Comparison of ENCODE assay signal across 8 cellular contexts in genomic region chr10:32958992-32959703, GRCh38. TPM values are rescaled to one million over a fixed set of nuclear protein-coding genes. Genes with fewer than 3 reads are reported as not detected.
DNase-seq lines count a peak whose midpoint lies in the region; ATAC-seq and TF ChIP-seq lines count a peak whose summit lies in the region.

No MANE protein-coding gene starts in this region.

- CTCF ChIA-PET in GM10248 (lab: Yijun Ruan, JAX), result interaction anchor here (1.1 to 1.4 kb wide), 3 partner anchors 13 to 22 kb away, joined by 3 to 5 read pairs (median 3); no protein-coding TSS in a partner anchor

- no peaks in the 10 kb centered on the region for H3K27me3 Mint-ChIP-seq in chondrocyte (ENCODE audit: low read depth)
- H3K27me3 Mint-ChIP-seq in naive thymus-derived CD8-positive, alpha-beta T cell, result no peaks in the 10 kb centered on the region

- peak overlapping the region; percentile 98 for H3K27ac Mint-ChIP-seq in chondrocyte (ENCODE audit: unreplicated experiment)
- peak overlapping the region; percentile 83 to 95 (median 92) for H3K27ac Mint-ChIP-seq in naive thymus-derived CD8-positive, alpha-beta T cell

- DNase-seq in GM10248 (ENCODE audit: extremely low spot score), result peak; percentile 36
- peak; percentile 24 for DNase-seq in NCI-H1092 treated with DMSO at 0.1 percent for 48 hours (lab: John Stamatoyannopoulos, UW)
- no peak for DNase-seq in chondrocyte (ENCODE audit: low spot score)
- DNase-seq in naive thymus-derived CD8-positive, alpha-beta T cell, result no peak
- no peak for DNase-seq in iPS-NIHi11 (ENCODE audit: low spot score)
- DNase-seq in AML-193 (lab: John Stamatoyannopoulos, UW), result no peak

- peaks cover 73% of the 10 kb centered on the region for H3K4me1 Mint-ChIP-seq in chondrocyte (ENCODE audit: low read depth)
- H3K4me1 Mint-ChIP-seq in naive thymus-derived CD8-positive, alpha-beta T cell, result peaks cover 12 to 66% (median 30%) of the 10 kb centered on the region in 4 donors

- H3K36me3 Mint-ChIP-seq in chondrocyte (ENCODE audit: low read depth), result no peaks in the 10 kb centered on the region
- H3K36me3 Mint-ChIP-seq in naive thymus-derived CD8-positive, alpha-beta T cell, result no peaks in the 10 kb centered on the region

- no peaks in the 10 kb centered on the region for H3K9me3 Mint-ChIP-seq in chondrocyte (ENCODE audit: low read depth)
- H3K9me3 Mint-ChIP-seq in naive thymus-derived CD8-positive, alpha-beta T cell, result no peaks in the 10 kb centered on the region

- POLR2A ChIA-PET in GM10248 (lab: Yijun Ruan, JAX), result no interaction called here
- POLR2A ChIA-PET in naive thymus-derived CD8-positive, alpha-beta T cell (lab: Charles Lee), result interaction anchor here (1.0 to 1.6 kb wide), 2 partner anchors 16 to 21 kb away, joined by 3 to 9 read pairs; no protein-coding TSS in a partner anchor

- peak overlapping the region; percentile 79 for H3K4me3 Mint-ChIP-seq in chondrocyte (ENCODE audit: unreplicated experiment)
- H3K4me3 Mint-ChIP-seq in naive thymus-derived CD8-positive, alpha-beta T cell, result peak overlapping the region; percentile 82 to 95 (median 90)

- ATAC-seq in GM21619 (IDR thresholded peaks at IDR 0.05; ENCODE audit: unreplicated experiment) (peak; percentile 31), GM19324 (IDR thresholded peaks at IDR 0.05; ENCODE audit: low FRiP score, unreplicated experiment) (no peak)
- no peak for ATAC-seq in naive thymus-derived CD8-positive, alpha-beta T cell

- TF ChIP-seq CTCF in GM10248 (IDR thresholded peaks at IDR 0.05; ENCODE audit: control extremely low read depth, extremely low read depth, low read depth, missing control alignments) (no peak), chondrocyte (IDR thresholded peaks at IDR 0.05) (no peak)

RNA-seq across cellular contexts. Expression of gene ITGB1, which starts 1.1 kb away (rescaled TPM):
- 951 to 1,280 TPM (median 1,183 TPM) in 3 replicates for total RNA-seq in chondrocyte
- total RNA-seq in naive thymus-derived CD8-positive, alpha-beta T cell, result 10 to 100 TPM; 34.2 to 34.6 TPM
- polyA plus RNA-seq in naive thymus-derived CD8-positive, alpha-beta T cell, result 100 to 1,000 TPM in 1 of 3 donors, 10 to 100 TPM in 2; 26.1 to 107 (median 28.9) TPM

Comparison
In these comparisons a context has a peak if more than half of its experiments do, and no peak if none do; other contexts are left out.
1. DNase-seq: peak in GM10248 (single experiment) and NCI-H1092 treated with DMSO at 0.1 percent for 48 hours (single experiment); none in chondrocyte (single experiment), naive thymus-derived CD8-positive, alpha-beta T cell (0 of 10), iPS-NIHi11 (single experiment) and AML-193 (0 of 2).
2. RNA of gene ITGB1, which starts 1.1 kb away (total RNA-seq): 951 to 1,280 TPM in chondrocyte; 34.2 to 34.6 TPM in naive thymus-derived CD8-positive, alpha-beta T cell; every median in the first group is over 10 times any median in the second.